Comparison of ENCODE assay signal across 18 cellular contexts in genomic region chr12:113266106-113266895, GRCh38.
"Had no signal": no experiment of that assay in that cellular context is flagged by ENCODE, and none has a peak within 500 bp of the region (broad histone marks: within the 10 kb centered on the region; RNA-seq: fewer than 3 reads in every experiment).

No MANE protein-coding gene starts in this region.

- H3K36me3 ChIP-seq: breast epithelium had no signal

- H3K4me1 Mint-ChIP-seq: memory B cell had no signal

- H3K9me3 Mint-ChIP-seq: activated CD4-positive, alpha-beta memory T cell treated with anti-CD3 and anti-CD28 coated beads for 36 hours; activated T-cell treated with anti-CD3 and anti-CD28 coated beads, Interleukin-2, amount 50 U/mL, for 4 hours; effector memory CD8-positive, alpha-beta T cell; memory B cell; nephron; T-cell had no signal

- DNase-seq: activated CD4-positive, alpha-beta memory T cell treated with anti-CD3 and anti-CD28 coated beads for 36 hours; activated CD4-positive, alpha-beta T cell treated with anti-CD3 and anti-CD28 coated beads for 1 hour; activated effector memory CD4-positive, alpha-beta T cell treated with Interleukin-2 at 50 U/mL for 16 hours; activated T-cell treated with anti-CD3 and anti-CD28 coated beads, Interleukin-2, amount 50 U/mL, for 4 hours; cerebellar nuclear complex; dermis blood vessel endothelial cell; effector memory CD8-positive, alpha-beta T cell; SK-N-SH; T-cell; T-helper 9 cell had no signal

- H3K27me3 Mint-ChIP-seq: activated CD4-positive, alpha-beta memory T cell treated with anti-CD3 and anti-CD28 coated beads for 36 hours; effector memory CD8-positive, alpha-beta T cell; memory B cell; T-cell had no signal

- H3K4me1 ChIP-seq: breast epithelium had no signal

- H3K27me3 ChIP-seq: ascending aorta, breast epithelium, gastroesophageal sphincter, right lobe of liver had no signal

- H3K9me3 ChIP-seq: ascending aorta, breast epithelium, gastroesophageal sphincter, psoas muscle, right lobe of liver, SK-N-SH had no signal

- H3K4me3 Mint-ChIP-seq: activated CD4-positive, alpha-beta memory T cell treated with anti-CD3 and anti-CD28 coated beads for 36 hours; activated T-cell treated with anti-CD3 and anti-CD28 coated beads, Interleukin-2, amount 50 U/mL, for 4 hours; effector memory CD8-positive, alpha-beta T cell; memory B cell; nephron had no signal

- H3K9ac ChIP-seq: SK-N-SH had no signal

- H3K4me2 ChIP-seq: SK-N-SH had no signal

- ATAC-seq: activated T-cell treated with anti-CD3 and anti-CD28 coated beads, Interleukin-2, amount 50 U/mL, for 4 hours; effector memory CD8-positive, alpha-beta T cell; gastroesophageal sphincter; left lobe of liver; psoas muscle; right lobe of liver; T-cell had no signal

- H3K27ac Mint-ChIP-seq: activated CD4-positive, alpha-beta memory T cell treated with anti-CD3 and anti-CD28 coated beads for 36 hours; effector memory CD8-positive, alpha-beta T cell; memory B cell; T-cell had no signal

- H3K27ac ChIP-seq: ascending aorta, breast epithelium, gastroesophageal sphincter, psoas muscle, right lobe of liver had no signal

- H3K4me3 ChIP-seq: ascending aorta, breast epithelium, gastroesophageal sphincter, psoas muscle, right lobe of liver had no signal
